ENCODE assay signal across 8 cellular contexts in genomic region chr1:226406401-226406881, GRCh38.
DNase-seq lines count a peak whose midpoint lies in the region; ATAC-seq lines count a peak whose summit lies in the region.

No MANE protein-coding gene starts in this region.

- H3K4me3 Mint-ChIP-seq in activated naive CD4-positive, alpha-beta T cell treated with anti-CD3 and anti-CD28 coated beads, Interleukin-2, amount 50 U/mL, for 24 hours, result peak overlapping the region; percentile 100

- no peak for ATAC-seq in GM21723 (IDR thresholded peaks at IDR 0.05; ENCODE audit: unreplicated experiment)

- peak overlapping the region; percentile 98 for H3K9ac ChIP-seq in NT2/D1 (ENCODE audit: insufficient read length, low read depth)
- peak overlapping the region; percentile 18 to 69 for H3K9ac ChIP-seq in mucosa of rectum (ENCODE audit: low read depth in 1 of 2, low read length in 2 of 2)

- H3K27me3 Mint-ChIP-seq in activated naive CD4-positive, alpha-beta T cell treated with anti-CD3 and anti-CD28 coated beads, Interleukin-2, amount 50 U/mL, for 24 hours, result no peaks in the 10 kb centered on the region

- peak overlapping the region; percentile 95 for H3K4me3 ChIP-seq in NT2/D1 (ENCODE audit: insufficient read length, low read depth)
- H3K4me3 ChIP-seq in mucosa of rectum (ENCODE audit: low read length in 2 of 2), result peak overlapping the region; percentile 78 to 83

- peaks cover 6% of the 10 kb centered on the region for H3K36me3 Mint-ChIP-seq in activated naive CD4-positive, alpha-beta T cell treated with anti-CD3 and anti-CD28 coated beads, Interleukin-2, amount 50 U/mL, for 24 hours

- H3K27ac ChIP-seq in mucosa of rectum (ENCODE audit: low read depth in 2 of 2, low read length in 2 of 2), result peak overlapping the region; percentile 2 to 87

- DNase-seq in activated naive CD4-positive, alpha-beta T cell treated with anti-CD3 and anti-CD28 coated beads, Interleukin-2, amount 50 U/mL, for 16 hours, result no peak
- DNase-seq in NT2/D1 (ENCODE audit: low read depth, low spot score) (no peak), medulla oblongata (ENCODE audit: extremely low spot score) (no peak), NCI-H774 (lab: John Stamatoyannopoulos, UW) (no peak)
- DNase-seq in central memory CD4-positive, alpha-beta T cell, result peak; percentile 17

- H3K36me3 ChIP-seq in NT2/D1 (ENCODE audit: insufficient read depth, insufficient read length, low read length) (peaks cover 20% of the 10 kb centered on the region), mucosa of rectum (ENCODE audit: control insufficient read depth in 2 of 2, insufficient read depth in 2 of 2, low read length in 2 of 2) (peaks cover 6 to 10% of the 10 kb centered on the region in 2 donors)

- H3K9me3 Mint-ChIP-seq in activated naive CD4-positive, alpha-beta T cell treated with anti-CD3 and anti-CD28 coated beads, Interleukin-2, amount 50 U/mL, for 24 hours, result no peaks in the 10 kb centered on the region

- H3K27me3 ChIP-seq in NT2/D1 (ENCODE audit: insufficient read depth, insufficient read length), result peaks cover 3% of the 10 kb centered on the region
- no peaks in the 10 kb centered on the region for H3K27me3 ChIP-seq in mucosa of rectum (ENCODE audit: control insufficient read depth in 2 of 2, insufficient read depth in 2 of 2, low read length in 2 of 2)

- H3K27ac Mint-ChIP-seq in activated naive CD4-positive, alpha-beta T cell treated with anti-CD3 and anti-CD28 coated beads, Interleukin-2, amount 50 U/mL, for 24 hours, result peak overlapping the region; percentile 100

- H3K9me3 ChIP-seq in NT2/D1 (ENCODE audit: insufficient read depth, low read length) (peaks cover 6% of the 10 kb centered on the region), mucosa of rectum (ENCODE audit: control insufficient read depth in 2 of 2, low read length in 2 of 2) (no peaks in the 10 kb centered on the region)

- H3K4me1 ChIP-seq in NT2/D1 (ENCODE audit: insufficient read depth, insufficient read length), result peaks cover 19% of the 10 kb centered on the region
- peaks cover 10 to 24% of the 10 kb centered on the region in 2 donors for H3K4me1 ChIP-seq in mucosa of rectum (ENCODE audit: control insufficient read depth in 2 of 2, insufficient read depth in 2 of 2, low read length in 2 of 2)

- peaks cover 51% of the 10 kb centered on the region for H3K4me1 Mint-ChIP-seq in activated naive CD4-positive, alpha-beta T cell treated with anti-CD3 and anti-CD28 coated beads, Interleukin-2, amount 50 U/mL, for 24 hours
